Comparison of ENCODE assay signal across 19 cellular contexts in the genomic region with DNA sequence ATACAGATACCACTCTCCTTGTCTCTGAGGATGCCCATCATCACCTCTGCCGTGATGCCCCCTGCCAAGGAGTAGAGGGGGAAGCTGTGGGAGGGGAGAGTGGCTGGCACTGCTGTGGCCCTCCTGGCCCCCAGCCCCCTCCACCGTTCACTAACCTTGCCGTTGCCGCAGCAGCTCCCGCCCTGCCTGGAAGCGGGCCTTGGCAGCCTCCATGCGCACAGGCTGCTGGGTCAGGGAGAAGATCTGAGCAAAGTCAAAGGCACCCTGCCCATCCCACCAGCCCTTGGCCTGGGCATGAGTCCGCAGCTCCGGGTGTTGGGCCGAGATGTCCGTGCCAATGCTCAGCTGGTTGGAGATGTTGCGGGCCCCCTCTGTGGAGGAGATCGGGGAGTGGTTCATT. TPM values are rescaled to one million over a fixed set of nuclear protein-coding genes. Genes with fewer than 3 reads are reported as not detected.
"Had no signal": no experiment of that assay in that cellular context is flagged by ENCODE, and none has a peak within 500 bp of the region (broad histone marks: within the 10 kb centered on the region; RNA-seq: fewer than 3 reads in every experiment).

No MANE protein-coding gene starts in this region.

- H3K27me3 Mint-ChIP-seq: activated naive CD4-positive, alpha-beta T cell treated with anti-CD3 and anti-CD28 coated beads, Interleukin-2, amount 50 U/mL, for 24 hours; memory B cell; stimulated activated naive CD8-positive, alpha-beta T cell treated with anti-CD3 and anti-CD28 coated beads, Interleukin-15, amount 100 ng/mL, for 72 hours had no signal

- H3K36me3 Mint-ChIP-seq: activated naive CD4-positive, alpha-beta T cell treated with anti-CD3 and anti-CD28 coated beads, Interleukin-2, amount 50 U/mL, for 24 hours had no signal

- H3K4me3 ChIP-seq: right atrium auricular region, skin epidermis, upper lobe of left lung had no signal

- H3K27me3 ChIP-seq: right atrium auricular region, upper lobe of left lung had no signal

- H3K27ac ChIP-seq: right atrium auricular region, VCaP had no signal

- DNase-seq: activated CD4-positive, alpha-beta T cell treated with anti-CD3 and anti-CD28 coated beads for 1 hour; activated CD4-positive, alpha-beta T cell treated with anti-CD3 and anti-CD28 coated beads, Interleukin-2, amount 50 U/mL, for 48 hours; activated gamma-delta T cell; activated T-cell treated with anti-CD3 and anti-CD28 coated beads, Interleukin-2, amount 50 U/mL, for 4 hours; amniotic stem cell; foreskin fibroblast; naive thymus-derived CD4-positive, alpha-beta T cell; stimulated activated CD4-positive, alpha-beta T cell treated with anti-CD3 and anti-CD28 coated beads, Interleukin-15, amount 100 ng/mL, for 24 hours; stimulated activated CD4-positive, alpha-beta T cell treated with anti-CD3 and anti-CD28 coated beads, Interleukin-2, amount 100 ng/mL, for 48 hours; stimulated activated naive CD8-positive, alpha-beta T cell treated with anti-CD3 and anti-CD28 coated beads, Interleukin-15, amount 100 ng/mL, for 72 hours; T-cell had no signal

- H3K27ac Mint-ChIP-seq: activated naive CD4-positive, alpha-beta T cell treated with anti-CD3 and anti-CD28 coated beads, Interleukin-2, amount 50 U/mL, for 24 hours; memory B cell; stimulated activated naive CD8-positive, alpha-beta T cell treated with anti-CD3 and anti-CD28 coated beads, Interleukin-15, amount 100 ng/mL, for 72 hours; T-cell had no signal

- H3K9me3 Mint-ChIP-seq: activated naive CD4-positive, alpha-beta T cell treated with anti-CD3 and anti-CD28 coated beads, Interleukin-2, amount 50 U/mL, for 24 hours; activated T-cell treated with anti-CD3 and anti-CD28 coated beads, Interleukin-2, amount 50 U/mL, for 4 hours; memory B cell; stimulated activated naive CD8-positive, alpha-beta T cell treated with anti-CD3 and anti-CD28 coated beads, Interleukin-15, amount 100 ng/mL, for 72 hours; T-cell had no signal

- H3K9me3 ChIP-seq: right atrium auricular region, upper lobe of left lung had no signal

- H3K4me3 Mint-ChIP-seq: memory B cell; stimulated activated naive CD8-positive, alpha-beta T cell treated with anti-CD3 and anti-CD28 coated beads, Interleukin-15, amount 100 ng/mL, for 72 hours had no signal

RNA-seq across cellular contexts. Expression of a gene that starts 7.2 kb away (rescaled TPM):
- total RNA-seq: glomerular endothelial cell, posterior vena cava had no signal
